ENCODE assay signal across 1 cellular context in genomic region chr7:131076711-131077170, GRCh38.
A peak's percentile ranks its signal among the peaks of the same experiment; 100 is the strongest.
TF ChIP-seq lines count a peak whose summit lies in the region.

No MANE protein-coding gene starts in this region.

TF ChIP-seq in K562, 482 proteins besides CTCF, POLR2A, EP300 and RAD21 (continued from another document):
- TF ChIP-seq HNRNPLL (IDR thresholded peaks at IDR 0.05; ENCODE audit: low read depth, low read length, poor library complexity, severe bottlenecking) (peak; percentile 75), HDAC1 (IDR thresholded peaks at IDR 0.05) (no peak), CREBBP (IDR thresholded peaks at IDR 0.05; ENCODE audit: low read depth, low read length) (no peak), RHOXF2B (CRISPR knock-in tag; conservative IDR thresholded peaks at IDR 0.05) (no peak), MNT (conservative IDR thresholded peaks at IDR 0.05) (0 out of 4 replicates have a peak, but pooled peaks have one; percentile 8 to 31), L3MBTL2 (IDR thresholded peaks at IDR 0.05) (peak; percentile 55; the same call in 1 of the 2 replicates), TCF3 (CRISPR knock-in tag; IDR thresholded peaks at IDR 0.05) (0 out of 2 replicates have a peak, but pooled peaks have one; percentile 7), CBFA2T3 (IDR thresholded peaks at IDR 0.05) (0 out of 2 replicates have a peak, but pooled peaks have one; percentile 3), PRDM10 (IDR thresholded peaks at IDR 0.05; ENCODE audit: partially characterized antibody) (no peak), ELF1 (tag; IDR thresholded peaks at IDR 0.05) (peak; percentile 66), JUND (IDR thresholded peaks at IDR 0.05; ENCODE audit: borderline replicate concordance, low read depth, low read length) (peak; percentile 19; the same call in 1 of the 2 replicates), JUND (tag; IDR thresholded peaks at IDR 0.05; ENCODE audit: borderline replicate concordance, low read depth, low read length) (no peak; the same call in 2 of the 3 replicates), KLF6 (CRISPR knock-in tag; IDR thresholded peaks at IDR 0.05; ENCODE audit: borderline replicate concordance) (0 out of 2 replicates have a peak, but pooled peaks have one; percentile 43), MGA (IDR thresholded peaks at IDR 0.05) (peak; percentile 42), FOXK2 (conservative IDR thresholded peaks at IDR 0.05 in 1 of 2, IDR thresholded peaks at IDR 0.05 in 1 of 2; ENCODE audit: low read depth in 2 of 2) (0 out of 4 replicates have a peak, but pooled peaks of 1 of the 2 experiments have one; percentile 32), PHF20 (IDR thresholded peaks at IDR 0.05; ENCODE audit: partially characterized antibody) (no peak), NKRF (IDR thresholded peaks at IDR 0.05; ENCODE audit: borderline replicate concordance) (no peak), HMBOX1 (IDR thresholded peaks at IDR 0.05) (0 out of 2 replicates have a peak, but pooled peaks have one; percentile 37), CGGBP1 (CRISPR knock-in tag; IDR thresholded peaks at IDR 0.05) (no peak), GTF3C2 (IDR thresholded peaks at IDR 0.05; ENCODE audit: borderline replicate concordance, extremely low read depth, insufficient read length) (no peak), ZNF384 (IDR thresholded peaks at IDR 0.05; ENCODE audit: low read depth, low read length) (0 out of 2 replicates have a peak, but pooled peaks have one; percentile 37), DPF2 (IDR thresholded peaks at IDR 0.05) (peak; percentile 42; the same call in 1 of the 2 replicates), ATF1 (CRISPR knock-in tag; IDR thresholded peaks at IDR 0.05) (no peak), ATF1 (tag; IDR thresholded peaks at IDR 0.05) (peak; percentile 47; the same call in 1 of the 2 replicates)
